21 cellular contexts compared by ENCODE assay signal in the genomic region with DNA sequence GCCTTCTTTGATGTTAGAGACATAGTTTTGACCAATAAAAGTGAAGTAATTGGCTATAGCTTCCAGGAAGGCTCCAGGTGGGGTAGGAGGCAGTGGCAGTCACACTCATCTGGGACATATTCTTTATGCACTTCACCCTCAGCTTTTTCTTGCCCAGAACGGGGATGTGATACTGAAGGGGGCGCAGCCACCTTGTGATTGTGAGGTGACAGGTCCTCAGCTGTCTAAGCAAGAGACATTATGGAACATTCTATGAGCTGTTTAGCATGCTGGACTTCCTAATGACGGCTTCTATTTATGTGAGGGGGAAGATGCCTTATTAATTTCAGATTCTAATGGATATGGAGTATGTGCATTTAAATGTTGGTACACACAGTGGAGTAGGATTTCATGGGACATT.
"Had no signal": no experiment of that assay in that cellular context is flagged by ENCODE, and none has a peak within 500 bp of the region (broad histone marks: within the 10 kb centered on the region; RNA-seq: fewer than 3 reads in every experiment).

No MANE protein-coding gene starts in this region.

- H3K4me1 Mint-ChIP-seq: IgD-negative memory B cell had no signal

- H3K9ac ChIP-seq: KMS-11 had no signal

- DNase-seq: Kasumi-1, MM.1S, NCI-H1092 treated with DMSO at 0.1 percent for 48 hours, NCI-H1436, NCI-H187 treated with DMSO at 0.1 percent for 48 hours, NCI-H2029 treated with DMSO at 0.1 percent for 48 hours, NCI-H2107, NCI-H2227 treated with DMSO at 0.1 percent for 48 hours, NCI-H524, NCI-H526 treated with DMSO at 0.1 percent for 48 hours, NCI-H748 treated with DMSO at 0.1 percent for 48 hours, OCI-M1, PC-9, Peyer's patch, SHP77 treated with DMSO at 0.1 percent for 48 hours, SJCRH30 had no signal

- H3K9me3 ChIP-seq: Peyer's patch had no signal

- H3K27ac Mint-ChIP-seq: IgD-negative memory B cell had no signal

- H3K36me3 ChIP-seq: Peyer's patch, SJCRH30 had no signal

- H3K4me3 ChIP-seq: K562, PC-9, Peyer's patch, SJCRH30 had no signal

- H3K27ac ChIP-seq: KMS-11, PC-9, Peyer's patch, SJCRH30 had no signal

- H3K4me2 ChIP-seq: KMS-11, PC-9 had no signal

- H3K4me3 Mint-ChIP-seq: IgD-negative memory B cell had no signal

- H3K4me1 ChIP-seq: Peyer's patch, SJCRH30 had no signal

- H2AFZ ChIP-seq: PC-9 had no signal

- H3K27me3 ChIP-seq: Peyer's patch had no signal

- ATAC-seq: K562, Right ventricle myocardium inferior, SK-N-SH treated with all-trans-retinoic acid at 6 μM for 48 hours had no signal
